Comparison of ENCODE assay signal across 7 cellular contexts in genomic region chr14:88791629-88792571, GRCh38. TPM values are rescaled to one million over a fixed set of nuclear protein-coding genes. Genes with fewer than 3 reads are reported as not detected.
DNase-seq lines count a peak whose midpoint lies in the region; TF ChIP-seq lines count a peak whose summit lies in the region.

No MANE protein-coding gene starts in this region.

- peak overlapping the region; percentile 67 for H3K4me3 ChIP-seq in GM12875 (ENCODE audit: low read depth, low read length)
- peak overlapping the region; percentile 59 to 78 for H3K4me3 ChIP-seq in muscle layer of duodenum (ENCODE audit: low read depth in 1 of 2, low read length in 2 of 2)
- H3K4me3 ChIP-seq in thymus (ENCODE audit: low read length), result peak overlapping the region; percentile 55

- H3K27me3 ChIP-seq in muscle layer of duodenum (ENCODE audit: low read depth, low read length) (no peaks in the 10 kb centered on the region), thymus (ENCODE audit: control insufficient read depth, insufficient read depth) (peaks cover 19% of the 10 kb centered on the region)

- H3K4me1 Mint-ChIP-seq in endothelial cell (ENCODE audit: unreplicated experiment), result no peaks in the 10 kb centered on the region

- H3K9me3 ChIP-seq in muscle layer of duodenum (ENCODE audit: control insufficient read depth in 1 of 2, low read length in 2 of 2) (no peaks in the 10 kb centered on the region), thymus (ENCODE audit: control insufficient read depth) (no peaks in the 10 kb centered on the region)

- H3K36me3 Mint-ChIP-seq in endothelial cell (ENCODE audit: low read depth, unreplicated experiment), result no peaks in the 10 kb centered on the region

- H3K4me3 Mint-ChIP-seq in endothelial cell (ENCODE audit: unreplicated experiment), result peak overlapping the region; percentile 81

- H3K27me3 Mint-ChIP-seq in endothelial cell (ENCODE audit: unreplicated experiment), result peaks cover 2% of the 10 kb centered on the region

- WGBS in thymus, result 3% methylated on average over 71 of the region's 71 CpGs

- H3K27ac Mint-ChIP-seq in endothelial cell (ENCODE audit: unreplicated experiment), result no peak overlapping the region

- H3K4me1 ChIP-seq in muscle layer of duodenum (ENCODE audit: control insufficient read depth in 1 of 2, insufficient read depth in 2 of 2, low read length in 2 of 2), result peaks cover 0 to 5% of the 10 kb centered on the region in 2 donors
- H3K4me1 ChIP-seq in thymus (ENCODE audit: control insufficient read depth, insufficient read depth, low read length), result peaks cover 3% of the 10 kb centered on the region

- peak; percentile 10 for DNase-seq in HK-2 (ENCODE audit: unreplicated experiment)
- peak; percentile 5 for DNase-seq in endothelial cell (ENCODE audit: low spot score)
- DNase-seq in SIG-M5 treated with dmso at 0.1 percent for 504 hours (lab: John Stamatoyannopoulos, UW; ENCODE audit: unreplicated experiment), result no peak

- TF ChIP-seq CTCF in GM12875 (IDR thresholded peaks at IDR 0.05; ENCODE audit: borderline replicate concordance, insufficient read depth, low read depth, low read length) (no peak), VCaP (conservative IDR thresholded peaks at IDR 0.05) (no peak), endothelial cell (IDR thresholded peaks at IDR 0.05; ENCODE audit: unreplicated experiment) (no peak)

- no peaks in the 10 kb centered on the region for H3K9me3 Mint-ChIP-seq in endothelial cell (ENCODE audit: unreplicated experiment)

- no peaks in the 10 kb centered on the region for H3K36me3 ChIP-seq in muscle layer of duodenum (ENCODE audit: control insufficient read depth in 1 of 2, insufficient read depth in 2 of 2, low read length in 2 of 2)
- H3K36me3 ChIP-seq in thymus (ENCODE audit: control insufficient read depth, insufficient read depth), result no peaks in the 10 kb centered on the region

- peak overlapping the region; percentile 68 for H3K27ac ChIP-seq in VCaP
- H3K27ac ChIP-seq in muscle layer of duodenum (ENCODE audit: low read length), result no peak overlapping the region
- peak overlapping the region; percentile 71 for H3K27ac ChIP-seq in thymus (ENCODE audit: low read depth)

RNA-seq across cellular contexts. Expression of gene EML5, which starts 0.9 kb away (rescaled TPM):
- total RNA-seq in endothelial cell (ENCODE audit: unreplicated experiment), result 0.13 TPM
- 0.57 TPM for polyA plus RNA-seq in thymus

RNA-seq across cellular contexts. Expression of gene TTC8, which starts 32.6 kb away (rescaled TPM):
- total RNA-seq in endothelial cell (ENCODE audit: unreplicated experiment), result 10.0 TPM
- 12.0 TPM for polyA plus RNA-seq in thymus
